9 cellular contexts compared by ENCODE assay signal in the genomic region with DNA sequence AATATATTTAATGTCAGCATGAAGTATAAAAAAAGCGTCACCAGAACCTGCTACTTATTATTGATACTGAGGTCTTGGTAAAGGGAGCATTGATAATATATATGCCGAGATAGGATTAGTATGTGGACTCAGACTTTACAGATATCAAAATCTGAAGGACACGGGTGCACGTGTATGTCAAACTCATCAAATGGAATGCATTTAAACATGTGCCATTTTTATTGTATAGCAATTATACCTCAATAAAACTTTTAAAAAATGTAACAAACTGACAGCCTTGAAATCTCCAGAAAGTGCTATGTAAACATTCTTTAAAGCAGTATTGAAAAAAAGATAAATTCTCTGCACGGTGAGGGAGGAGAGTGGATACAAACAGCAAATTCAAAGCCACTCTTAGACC.
A peak's percentile ranks its signal among the peaks of the same experiment; 100 is the strongest.
DNase-seq lines count a peak whose midpoint lies in the region; ATAC-seq and TF ChIP-seq lines count a peak whose summit lies in the region.
"Had no signal": no experiment of that assay in that cellular context is flagged by ENCODE, and none has a peak within 500 bp of the region (broad histone marks: within the 10 kb centered on the region; RNA-seq: fewer than 3 reads in every experiment).

No MANE protein-coding gene starts in this region.

- peak overlapping the region; percentile 90 for H3K4me2 ChIP-seq in OCI-LY7 (ENCODE audit: low read length)

- H3K4me1 Mint-ChIP-seq in Caco-2 (ENCODE audit: low read depth, unreplicated experiment): peaks cover 16% of the 10 kb centered on the region

- H3K27me3 ChIP-seq in Caco-2 (replicated peaks; ENCODE audit: control insufficient read depth, insufficient read depth, low read length) (no peaks in the 10 kb centered on the region), ovary (no peaks in the 10 kb centered on the region)
- H3K27me3 ChIP-seq: foreskin keratinocyte had no signal

- H3K36me3 ChIP-seq in Caco-2 (ENCODE audit: control insufficient read depth, insufficient read depth, low read length): no peaks in the 10 kb centered on the region
- peaks cover 4% of the 10 kb centered on the region; the same call in 1 of the 2 replicates for H3K36me3 ChIP-seq in OCI-LY7 (ENCODE audit: insufficient read depth, low read length)
- no peaks in the 10 kb centered on the region for H3K36me3 ChIP-seq in ovary

- no peaks in the 10 kb centered on the region for H3K9me2 ChIP-seq in OCI-LY7 (ENCODE audit: insufficient read depth, low read length)

- ATAC-seq in GM21576 (IDR thresholded peaks at IDR 0.05; ENCODE audit: unreplicated experiment): no peak

- peaks cover 12% of the 10 kb centered on the region for H4K20me1 ChIP-seq in OCI-LY7 (ENCODE audit: insufficient read depth, low read length)

- TF ChIP-seq POLR2A in ovary (IDR thresholded peaks at IDR 0.05): no peak

- peak overlapping the region; percentile 88 for H3K4me3 ChIP-seq in Caco-2 (ENCODE audit: low read depth, low read length)
- peak overlapping the region; percentile 82 for H3K4me3 ChIP-seq in OCI-LY7 (ENCODE audit: low read depth, low read length, poor library complexity, severe bottlenecking)
- peak overlapping the region; percentile 84 for H3K4me3 ChIP-seq in epithelial cell of proximal tubule (ENCODE audit: low read depth, low read length)
- H3K4me3 ChIP-seq in ovary: peak overlapping the region; percentile 98

- H3K9me3 ChIP-seq in Caco-2 (no peaks in the 10 kb centered on the region), OCI-LY7 (ENCODE audit: low read length) (no peaks in the 10 kb centered on the region), ovary (no peaks in the 10 kb centered on the region)

- peaks cover 55% of the 10 kb centered on the region for H3K79me2 ChIP-seq in OCI-LY7 (ENCODE audit: insufficient read depth, low read depth, low read length)

- peaks cover 6% of the 10 kb centered on the region for H3K36me3 Mint-ChIP-seq in Caco-2 (ENCODE audit: insufficient read depth, unreplicated experiment)

- H3K4me1 ChIP-seq in Caco-2: peaks cover 15% of the 10 kb centered on the region
- H3K4me1 ChIP-seq in OCI-LY7 (ENCODE audit: insufficient read depth, low read length, poor library complexity, severe bottlenecking): peaks cover 20% of the 10 kb centered on the region
- H3K4me1 ChIP-seq in ovary (ENCODE audit: insufficient read depth): peaks cover 2% of the 10 kb centered on the region

- H3K27ac ChIP-seq in OCI-LY7 (ENCODE audit: low read depth, low read length, poor library complexity, severe bottlenecking): peak overlapping the region; percentile 94
- H3K27ac ChIP-seq in ovary: no peak overlapping the region

- intact Hi-C loops in Caco-2 (cut with micrococcal nuclease; ENCODE audit: unreplicated experiment) (no loop called here), OCI-LY7 (cut with micrococcal nuclease; ENCODE audit: unreplicated experiment) (loop anchor here (5.0 kb wide), 1 partner anchor 410 kb away; a partner anchor contains a TSS), ovary (cut with DNase I) (no loop called here)

- BruUV-seq in Caco-2 (replicated peaks; lab: Mats Ljungman, UMichigan) (no TSS peak), OCI-LY7 (replicated peaks; lab: Mats Ljungman, UMichigan) (no TSS peak)

- POLR2A ChIA-PET in Caco-2 (lab: Charles Lee) (no interaction called here), OCI-LY7 (lab: Charles Lee) (interaction anchor here (1.2 kb wide), 1 partner anchor 9 kb away, joined by 4 read pairs; no protein-coding TSS in a partner anchor)

- peak overlapping the region; percentile 68; the same call in 1 of the 2 replicates for H2AFZ ChIP-seq in OCI-LY7 (ENCODE audit: low read length)

- no peak for TF ChIP-seq CTCF in Caco-2 (IDR thresholded peaks at IDR 0.05; ENCODE audit: insufficient read depth in 1 of 2, low read depth in 1 of 2, low read length in 1 of 2, severe bottlenecking in 1 of 2, unreplicated experiment in 1 of 2)
- TF ChIP-seq CTCF in OCI-LY7 (conservative IDR thresholded peaks at IDR 0.05; ENCODE audit: low read length): no peak
- no peak for TF ChIP-seq CTCF in epithelial cell of proximal tubule (conservative IDR thresholded peaks at IDR 0.05; ENCODE audit: low read depth, low read length)
- TF ChIP-seq CTCF in ovary (IDR thresholded peaks at IDR 0.05): no peak

- TF ChIP-seq EP300 in ovary (IDR thresholded peaks at IDR 0.05): no peak

- in situ Hi-C loops in ACHN (cut with HindIII; ENCODE audit: low pct_ligation_motif_present, low pct_unique_long_range_greater_than_20kb, low sequenced_read_pairs): no loop called here

- H3K9me3 Mint-ChIP-seq in Caco-2 (ENCODE audit: unreplicated experiment): no peaks in the 10 kb centered on the region

- H3K4me3 Mint-ChIP-seq in Caco-2 (ENCODE audit: unreplicated experiment): peak overlapping the region; percentile 97

- no peak for DNase-seq in Caco-2
- no peak for DNase-seq in OCI-LY7 (ENCODE audit: low spot score)
- no peak for DNase-seq in epithelial cell of proximal tubule (ENCODE audit: low read depth)
- no peak for DNase-seq in ovary
- DNase-seq in NCI-H146 (lab: John Stamatoyannopoulos, UW): no peak
- DNase-seq in NCI-H69 (lab: John Stamatoyannopoulos, UW): no peak
- no peak for DNase-seq in ACHN

- no peaks in the 10 kb centered on the region for H3K27me3 Mint-ChIP-seq in Caco-2 (ENCODE audit: insufficient read depth, unreplicated experiment)

- H3K27ac Mint-ChIP-seq in Caco-2 (ENCODE audit: unreplicated experiment): peak overlapping the region; percentile 96

- CTCF ChIA-PET in Caco-2 (lab: Charles Lee) (no interaction called here), OCI-LY7 (lab: Charles Lee; ENCODE audit: unreplicated experiment) (no interaction called here)

- WGBS in ovary, 3 donors: 8 to 19% (median 8%) methylated on average over 5 of the region's 5 CpGs
